Comparison of ENCODE assay signal across 1 cellular context in the genomic region with DNA sequence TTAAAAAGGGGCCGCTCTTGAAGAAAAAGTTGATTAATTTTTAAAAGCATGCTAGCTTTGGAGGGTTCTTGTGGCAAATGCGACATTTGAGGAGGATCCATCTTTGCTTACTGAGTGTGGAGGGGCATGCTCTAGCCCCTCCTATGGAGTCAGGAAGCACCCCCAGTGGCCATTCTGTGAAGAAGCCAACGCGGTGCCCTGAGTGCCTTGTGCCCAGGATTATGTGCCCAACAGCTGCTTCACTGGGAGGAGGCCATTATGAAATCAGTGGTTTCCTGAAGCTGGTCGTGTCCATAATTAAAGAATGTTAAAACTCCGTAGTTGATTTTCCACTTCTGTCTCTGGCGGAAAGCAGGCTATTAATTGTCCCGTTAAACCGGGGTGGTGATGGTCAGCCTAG.
TF ChIP-seq lines count a peak whose summit lies in the region.

No MANE protein-coding gene starts in this region.

TF ChIP-seq in GM23338, 12 proteins besides CTCF, POLR2A, EP300 and RAD21 (continued from another document):
- TF ChIP-seq, protein P1, sequence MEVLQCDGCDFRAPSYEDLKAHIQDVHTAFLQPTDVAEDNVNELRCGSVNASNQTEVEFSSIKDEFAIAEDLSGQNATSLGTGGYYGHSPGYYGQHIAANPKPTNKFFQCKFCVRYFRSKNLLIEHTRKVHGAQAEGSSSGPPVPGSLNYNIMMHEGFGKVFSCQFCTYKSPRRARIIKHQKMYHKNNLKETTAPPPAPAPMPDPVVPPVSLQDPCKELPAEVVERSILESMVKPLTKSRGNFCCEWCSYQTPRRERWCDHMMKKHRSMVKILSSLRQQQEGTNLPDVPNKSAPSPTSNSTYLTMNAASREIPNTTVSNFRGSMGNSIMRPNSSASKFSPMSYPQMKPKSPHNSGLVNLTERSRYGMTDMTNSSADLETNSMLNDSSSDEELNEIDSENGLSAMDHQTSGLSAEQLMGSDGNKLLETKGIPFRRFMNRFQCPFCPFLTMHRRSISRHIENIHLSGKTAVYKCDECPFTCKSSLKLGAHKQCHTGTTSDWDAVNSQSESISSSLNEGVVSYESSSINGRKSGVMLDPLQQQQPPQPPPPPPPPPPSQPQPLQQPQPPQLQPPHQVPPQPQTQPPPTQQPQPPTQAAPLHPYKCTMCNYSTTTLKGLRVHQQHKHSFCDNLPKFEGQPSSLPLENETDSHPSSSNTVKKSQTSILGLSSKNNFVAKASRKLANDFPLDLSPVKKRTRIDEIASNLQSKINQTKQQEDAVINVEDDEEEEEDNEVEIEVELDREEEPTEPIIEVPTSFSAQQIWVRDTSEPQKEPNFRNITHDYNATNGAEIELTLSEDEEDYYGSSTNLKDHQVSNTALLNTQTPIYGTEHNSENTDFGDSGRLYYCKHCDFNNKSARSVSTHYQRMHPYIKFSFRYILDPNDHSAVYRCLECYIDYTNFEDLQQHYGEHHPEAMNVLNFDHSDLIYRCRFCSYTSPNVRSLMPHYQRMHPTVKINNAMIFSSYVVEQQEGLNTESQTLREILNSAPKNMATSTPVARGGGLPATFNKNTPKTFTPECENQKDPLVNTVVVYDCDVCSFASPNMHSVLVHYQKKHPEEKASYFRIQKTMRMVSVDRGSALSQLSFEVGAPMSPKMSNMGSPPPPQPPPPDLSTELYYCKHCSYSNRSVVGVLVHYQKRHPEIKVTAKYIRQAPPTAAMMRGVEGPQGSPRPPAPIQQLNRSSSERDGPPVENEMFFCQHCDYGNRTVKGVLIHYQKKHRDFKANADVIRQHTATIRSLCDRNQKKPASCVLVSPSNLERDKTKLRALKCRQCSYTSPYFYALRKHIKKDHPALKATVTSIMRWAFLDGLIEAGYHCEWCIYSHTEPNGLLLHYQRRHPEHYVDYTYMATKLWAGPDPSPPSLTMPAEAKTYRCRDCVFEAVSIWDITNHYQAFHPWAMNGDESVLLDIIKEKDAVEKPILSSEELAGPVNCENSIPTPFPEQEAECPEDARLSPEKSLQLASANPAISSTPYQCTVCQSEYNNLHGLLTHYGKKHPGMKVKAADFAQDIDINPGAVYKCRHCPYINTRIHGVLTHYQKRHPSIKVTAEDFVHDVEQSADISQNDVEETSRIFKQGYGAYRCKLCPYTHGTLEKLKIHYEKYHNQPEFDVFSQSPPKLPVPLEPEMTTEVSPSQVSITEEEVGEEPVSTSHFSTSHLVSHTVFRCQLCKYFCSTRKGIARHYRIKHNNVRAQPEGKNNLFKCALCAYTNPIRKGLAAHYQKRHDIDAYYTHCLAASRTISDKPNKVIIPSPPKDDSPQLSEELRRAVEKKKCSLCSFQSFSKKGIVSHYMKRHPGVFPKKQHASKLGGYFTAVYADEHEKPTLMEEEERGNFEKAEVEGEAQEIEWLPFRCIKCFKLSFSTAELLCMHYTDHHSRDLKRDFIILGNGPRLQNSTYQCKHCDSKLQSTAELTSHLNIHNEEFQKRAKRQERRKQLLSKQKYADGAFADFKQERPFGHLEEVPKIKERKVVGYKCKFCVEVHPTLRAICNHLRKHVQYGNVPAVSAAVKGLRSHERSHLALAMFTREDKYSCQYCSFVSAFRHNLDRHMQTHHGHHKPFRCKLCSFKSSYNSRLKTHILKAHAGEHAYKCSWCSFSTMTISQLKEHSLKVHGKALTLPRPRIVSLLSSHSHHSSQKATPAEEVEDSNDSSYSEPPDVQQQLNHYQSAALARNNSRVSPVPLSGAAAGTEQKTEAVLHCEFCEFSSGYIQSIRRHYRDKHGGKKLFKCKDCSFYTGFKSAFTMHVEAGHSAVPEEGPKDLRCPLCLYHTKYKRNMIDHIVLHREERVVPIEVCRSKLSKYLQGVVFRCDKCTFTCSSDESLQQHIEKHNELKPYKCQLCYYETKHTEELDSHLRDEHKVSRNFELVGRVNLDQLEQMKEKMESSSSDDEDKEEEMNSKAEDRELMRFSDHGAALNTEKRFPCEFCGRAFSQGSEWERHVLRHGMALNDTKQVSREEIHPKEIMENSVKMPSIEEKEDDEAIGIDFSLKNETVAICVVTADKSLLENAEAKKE (CRISPR knock-in tag; IDR thresholded peaks at IDR 0.05), result no peak
- TF ChIP-seq, protein P2, sequence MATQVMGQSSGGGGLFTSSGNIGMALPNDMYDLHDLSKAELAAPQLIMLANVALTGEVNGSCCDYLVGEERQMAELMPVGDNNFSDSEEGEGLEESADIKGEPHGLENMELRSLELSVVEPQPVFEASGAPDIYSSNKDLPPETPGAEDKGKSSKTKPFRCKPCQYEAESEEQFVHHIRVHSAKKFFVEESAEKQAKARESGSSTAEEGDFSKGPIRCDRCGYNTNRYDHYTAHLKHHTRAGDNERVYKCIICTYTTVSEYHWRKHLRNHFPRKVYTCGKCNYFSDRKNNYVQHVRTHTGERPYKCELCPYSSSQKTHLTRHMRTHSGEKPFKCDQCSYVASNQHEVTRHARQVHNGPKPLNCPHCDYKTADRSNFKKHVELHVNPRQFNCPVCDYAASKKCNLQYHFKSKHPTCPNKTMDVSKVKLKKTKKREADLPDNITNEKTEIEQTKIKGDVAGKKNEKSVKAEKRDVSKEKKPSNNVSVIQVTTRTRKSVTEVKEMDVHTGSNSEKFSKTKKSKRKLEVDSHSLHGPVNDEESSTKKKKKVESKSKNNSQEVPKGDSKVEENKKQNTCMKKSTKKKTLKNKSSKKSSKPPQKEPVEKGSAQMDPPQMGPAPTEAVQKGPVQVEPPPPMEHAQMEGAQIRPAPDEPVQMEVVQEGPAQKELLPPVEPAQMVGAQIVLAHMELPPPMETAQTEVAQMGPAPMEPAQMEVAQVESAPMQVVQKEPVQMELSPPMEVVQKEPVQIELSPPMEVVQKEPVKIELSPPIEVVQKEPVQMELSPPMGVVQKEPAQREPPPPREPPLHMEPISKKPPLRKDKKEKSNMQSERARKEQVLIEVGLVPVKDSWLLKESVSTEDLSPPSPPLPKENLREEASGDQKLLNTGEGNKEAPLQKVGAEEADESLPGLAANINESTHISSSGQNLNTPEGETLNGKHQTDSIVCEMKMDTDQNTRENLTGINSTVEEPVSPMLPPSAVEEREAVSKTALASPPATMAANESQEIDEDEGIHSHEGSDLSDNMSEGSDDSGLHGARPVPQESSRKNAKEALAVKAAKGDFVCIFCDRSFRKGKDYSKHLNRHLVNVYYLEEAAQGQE (IDR thresholded peaks at IDR 0.05; ENCODE audit: unreplicated experiment), result no peak
- TF ChIP-seq POLR2AphosphoS5 (IDR thresholded peaks at IDR 0.05; ENCODE audit: low read depth), result no peak
- TF ChIP-seq NANOG (IDR thresholded peaks at IDR 0.05; ENCODE audit: borderline replicate concordance), result no peak
- TF ChIP-seq EZH2 (IDR thresholded peaks at IDR 0.05; ENCODE audit: low read depth, unreplicated experiment), result no peak
- TF ChIP-seq ZNF114 (CRISPR knock-in tag; IDR thresholded peaks at IDR 0.05), result no peak
- TF ChIP-seq, protein P3, sequence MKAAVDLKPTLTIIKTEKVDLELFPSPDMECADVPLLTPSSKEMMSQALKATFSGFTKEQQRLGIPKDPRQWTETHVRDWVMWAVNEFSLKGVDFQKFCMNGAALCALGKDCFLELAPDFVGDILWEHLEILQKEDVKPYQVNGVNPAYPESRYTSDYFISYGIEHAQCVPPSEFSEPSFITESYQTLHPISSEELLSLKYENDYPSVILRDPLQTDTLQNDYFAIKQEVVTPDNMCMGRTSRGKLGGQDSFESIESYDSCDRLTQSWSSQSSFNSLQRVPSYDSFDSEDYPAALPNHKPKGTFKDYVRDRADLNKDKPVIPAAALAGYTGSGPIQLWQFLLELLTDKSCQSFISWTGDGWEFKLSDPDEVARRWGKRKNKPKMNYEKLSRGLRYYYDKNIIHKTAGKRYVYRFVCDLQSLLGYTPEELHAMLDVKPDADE (IDR thresholded peaks at IDR 0.05), result no peak
TF ChIP-seq in GM23338: peak in this region for 0.
